ENCODE assay signal across 9 cellular contexts in genomic region chr2:165877565-165878550, GRCh38.
A peak's percentile ranks its signal among the peaks of the same experiment; 100 is the strongest.
DNase-seq lines count a peak whose midpoint lies in the region; ATAC-seq and TF ChIP-seq lines count a peak whose summit lies in the region.
"Had no signal": no experiment of that assay in that cellular context is flagged by ENCODE, and none has a peak within 500 bp of the region (broad histone marks: within the 10 kb centered on the region; RNA-seq: fewer than 3 reads in every experiment).

No MANE protein-coding gene starts in this region.

- peaks cover 28% of the 10 kb centered on the region for H3K4me1 Mint-ChIP-seq in activated CD4-positive, alpha-beta T cell treated with anti-CD3 and anti-CD28 coated beads, Interleukin-2, amount 10 ng/mL, durations not matched to agents 7 days and 5 days

- POLR2A ChIA-PET in activated CD4-positive, alpha-beta T cell treated with anti-CD3 and anti-CD28 coated beads, Interleukin-2, amount 10 ng/mL, durations not matched to agents 7 days and 5 days (lab: Charles Lee): no interaction called here
- POLR2A ChIA-PET in PC-3 (lab: Charles Lee; ENCODE audit: unreplicated experiment): interaction anchor here (0.6 kb wide), 1 partner anchor 14 kb away, joined by 4 read pairs; no protein-coding TSS in a partner anchor

- no TSS peak for BruUV-seq in PC-3 (replicated peaks; lab: Mats Ljungman, UMichigan)

- H3K36me3 ChIP-seq in PC-3 (ENCODE audit: low read depth, low read length): no peaks in the 10 kb centered on the region; the same call in 1 of the 2 replicates

- no peak overlapping the region for H3K9ac ChIP-seq in PC-3 (ENCODE audit: low read length)

- H2AFZ ChIP-seq in PC-3 (ENCODE audit: low read length): no peak overlapping the region

- TF ChIP-seq CTCF in PC-3 (conservative IDR thresholded peaks at IDR 0.05; ENCODE audit: low read depth, low read length): no peak

- H3K4me2 ChIP-seq in PC-3 (ENCODE audit: low read length): no peak overlapping the region

- ATAC-seq in HG02798 (IDR thresholded peaks at IDR 0.05; ENCODE audit: poor library complexity, unreplicated experiment): peak; percentile 72
- no peak for ATAC-seq in PC-3

- no peak overlapping the region for H3K4me3 Mint-ChIP-seq in activated CD4-positive, alpha-beta T cell treated with anti-CD3 and anti-CD28 coated beads, Interleukin-2, amount 10 ng/mL, durations not matched to agents 7 days and 5 days

- peaks cover 16% of the 10 kb centered on the region for H3K36me3 Mint-ChIP-seq in activated CD4-positive, alpha-beta T cell treated with anti-CD3 and anti-CD28 coated beads, Interleukin-2, amount 10 ng/mL, durations not matched to agents 7 days and 5 days (ENCODE audit: low read depth)

- no peaks in the 10 kb centered on the region for H3F3A ChIP-seq in PC-3 (ENCODE audit: low read length, unreplicated experiment)

- H3K27me3 Mint-ChIP-seq in activated CD4-positive, alpha-beta T cell treated with anti-CD3 and anti-CD28 coated beads, Interleukin-2, amount 10 ng/mL, durations not matched to agents 7 days and 5 days: no peaks in the 10 kb centered on the region

- peak overlapping the region; percentile 25 for H3K27ac Mint-ChIP-seq in activated CD4-positive, alpha-beta T cell treated with anti-CD3 and anti-CD28 coated beads, Interleukin-2, amount 10 ng/mL, durations not matched to agents 7 days and 5 days

- intact Hi-C loops in PC-3 (cut with micrococcal nuclease) (loop anchor here (5.0 to 10.0 kb wide), 2 partner anchors 659 to 817 kb away; no protein-coding TSS in a partner anchor), cardiac septum (cut with DNase I) (loop anchor here (10.0 kb wide), 1 partner anchor 633 kb away; no protein-coding TSS in a partner anchor)

- no peak for DNase-seq in activated CD4-positive, alpha-beta T cell treated with anti-CD3 and anti-CD28 coated beads, Interleukin-2, amount 10 ng/mL, durations not matched to agents 7 days and 5 days
- DNase-seq in activated CD4-positive, alpha-beta T cell treated with anti-CD3 and anti-CD28 coated beads for 4 hours: no peak
- DNase-seq in PC-3: peak; percentile 64
- DNase-seq in renal cortical epithelial cell (ENCODE audit: low read depth): peak; percentile 34
- no peak for DNase-seq in cardiac septum (ENCODE audit: low spot score)
- DNase-seq in NCI-H345 (lab: John Stamatoyannopoulos, UW): no peak
- no peak for DNase-seq in dedifferentiated amniotic fluid mesenchymal stem cell (ENCODE audit: extremely low spot score)
- DNase-seq: NK-92 treated with Interleukin-12 subunit alpha and Interleukin-12 subunit beta, amount 100 ng/mL, for 24 hours had no signal

- no peaks in the 10 kb centered on the region for H4K20me1 ChIP-seq in PC-3 (ENCODE audit: low read length)

- no peaks in the 10 kb centered on the region for H3K9me3 Mint-ChIP-seq in activated CD4-positive, alpha-beta T cell treated with anti-CD3 and anti-CD28 coated beads, Interleukin-2, amount 10 ng/mL, durations not matched to agents 7 days and 5 days

- CTCF ChIA-PET in activated CD4-positive, alpha-beta T cell treated with anti-CD3 and anti-CD28 coated beads, Interleukin-2, amount 10 ng/mL, durations not matched to agents 7 days and 5 days (lab: Charles Lee): no interaction called here
- CTCF ChIA-PET in PC-3 (lab: Charles Lee): no interaction called here

- no peaks in the 10 kb centered on the region for H3K9me2 ChIP-seq in PC-3 (replicated peaks; ENCODE audit: low read length)

- no peaks in the 10 kb centered on the region for H3K79me2 ChIP-seq in PC-3 (ENCODE audit: low read length)

- H3K9me3 ChIP-seq in PC-3 (ENCODE audit: low read length): no peaks in the 10 kb centered on the region

- peaks cover 10% of the 10 kb centered on the region for H3K4me1 ChIP-seq in PC-3 (ENCODE audit: insufficient read depth, low read length)

- no peak overlapping the region for H3K4me3 ChIP-seq in PC-3 (ENCODE audit: low read length)

- no peaks in the 10 kb centered on the region for H3K27me3 ChIP-seq in PC-3 (ENCODE audit: low read length)

- no peak overlapping the region for H3K27ac ChIP-seq in PC-3 (ENCODE audit: low read length)

Comparison
In these comparisons a context has a peak if more than half of its experiments do, and no peak if none do; other contexts are left out.
1. DNase-seq: peak in PC-3 (single experiment) and renal cortical epithelial cell (single experiment); none in activated CD4-positive, alpha-beta T cell treated with anti-CD3 and anti-CD28 coated beads, Interleukin-2, amount 10 ng/mL, durations not matched to agents 7 days and 5 days (single experiment), activated CD4-positive, alpha-beta T cell treated with anti-CD3 and anti-CD28 coated beads for 4 hours (0 of 2), cardiac septum (single experiment), NCI-H345 (single experiment) and dedifferentiated amniotic fluid mesenchymal stem cell (single experiment).